1 cellular context compared by ENCODE assay signal in the genomic region with DNA sequence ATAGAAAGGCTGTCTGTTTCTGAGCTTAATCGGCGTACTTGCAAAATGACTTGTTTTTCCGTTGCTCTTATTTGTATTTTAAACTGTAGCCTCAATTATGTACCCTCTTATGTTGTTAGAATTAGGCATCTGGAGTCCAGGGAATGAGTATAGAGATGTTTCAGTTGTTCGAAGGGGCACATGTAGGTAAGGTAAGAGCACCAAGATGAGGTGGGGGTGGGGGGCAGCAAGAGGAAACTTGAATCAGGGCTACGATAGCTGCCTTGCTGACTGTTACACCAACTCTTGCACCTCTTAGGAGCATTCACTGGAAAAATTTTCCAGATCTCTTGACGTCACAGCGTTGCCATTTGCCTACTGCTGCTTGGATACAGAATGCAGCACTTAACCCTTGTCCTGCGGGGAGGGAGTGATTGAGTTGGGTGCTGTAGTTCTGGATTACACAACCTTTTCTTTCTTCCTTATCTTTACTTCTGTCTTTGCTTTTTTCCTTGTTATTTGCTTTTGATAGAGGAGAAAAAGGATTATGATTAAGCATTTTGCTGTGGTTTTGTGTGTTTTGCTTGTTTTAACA.
TF ChIP-seq lines count a peak whose summit lies in the region.

No MANE protein-coding gene starts in this region.

TF ChIP-seq in HEK293, 187 proteins besides CTCF, POLR2A, EP300 and RAD21 (continued from another document and continues in another):
- TF ChIP-seq ZBTB6 (tag by site-specific recombination; IDR thresholded peaks at IDR 0.05): no peak
- TF ChIP-seq, protein P1, sequence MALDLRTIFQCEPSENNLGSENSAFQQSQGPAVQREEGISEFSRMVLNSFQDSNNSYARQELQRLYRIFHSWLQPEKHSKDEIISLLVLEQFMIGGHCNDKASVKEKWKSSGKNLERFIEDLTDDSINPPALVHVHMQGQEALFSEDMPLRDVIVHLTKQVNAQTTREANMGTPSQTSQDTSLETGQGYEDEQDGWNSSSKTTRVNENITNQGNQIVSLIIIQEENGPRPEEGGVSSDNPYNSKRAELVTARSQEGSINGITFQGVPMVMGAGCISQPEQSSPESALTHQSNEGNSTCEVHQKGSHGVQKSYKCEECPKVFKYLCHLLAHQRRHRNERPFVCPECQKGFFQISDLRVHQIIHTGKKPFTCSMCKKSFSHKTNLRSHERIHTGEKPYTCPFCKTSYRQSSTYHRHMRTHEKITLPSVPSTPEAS (tag by site-specific recombination; IDR thresholded peaks at IDR 0.05): no peak
- no peak for TF ChIP-seq ZNF580 (tag by site-specific recombination; IDR thresholded peaks at IDR 0.05)
- TF ChIP-seq SETDB1 (IDR thresholded peaks at IDR 0.05; ENCODE audit: insufficient read length, low read length): peak; percentile 59
- TF ChIP-seq ZBTB8A (tag by site-specific recombination; IDR thresholded peaks at IDR 0.05): no peak; the same call in 1 of the 2 replicates
- TF ChIP-seq ZNF214 (tag by site-specific recombination; IDR thresholded peaks at IDR 0.05; ENCODE audit: borderline replicate concordance): no peak
- peak; percentile 67 for TF ChIP-seq ZBTB17 (tag by site-specific recombination; IDR thresholded peaks at IDR 0.05)
- TF ChIP-seq ZFP69B (tag by site-specific recombination; IDR thresholded peaks at IDR 0.05): no peak
- TF ChIP-seq ZNF146 (tag by site-specific recombination; IDR thresholded peaks at IDR 0.05): no peak
- TF ChIP-seq SP7 (tag by site-specific recombination; IDR thresholded peaks at IDR 0.05): 0 out of 2 replicates have a peak, but pooled peaks have one; percentile 24
- TF ChIP-seq ZEB2 (tag by site-specific recombination; IDR thresholded peaks at IDR 0.05): 0 out of 2 replicates have a peak, but pooled peaks have one; percentile 27
- peak; percentile 94 for TF ChIP-seq ZNF629 (tag by site-specific recombination; IDR thresholded peaks at IDR 0.05)
- no peak for TF ChIP-seq REPIN1 (tag by site-specific recombination; IDR thresholded peaks at IDR 0.05; ENCODE audit: low read depth)
- no peak for TF ChIP-seq ZNF184 (tag by site-specific recombination; IDR thresholded peaks at IDR 0.05)
- TF ChIP-seq ZNF416 (tag by site-specific recombination; IDR thresholded peaks at IDR 0.05): no peak
- no peak for TF ChIP-seq KLF16 (tag by site-specific recombination; IDR thresholded peaks at IDR 0.05)
- no peak for TF ChIP-seq MEIS1 (CRISPR knock-in tag; IDR thresholded peaks at IDR 0.05; ENCODE audit: borderline replicate concordance)
- 0 out of 2 replicates have a peak, but pooled peaks have one; percentile 11 for TF ChIP-seq OSR2 (tag by site-specific recombination; IDR thresholded peaks at IDR 0.05)
- no peak for TF ChIP-seq SALL2 (tag by site-specific recombination; IDR thresholded peaks at IDR 0.05; ENCODE audit: borderline replicate concordance)
- TF ChIP-seq ZNF677 (tag by site-specific recombination; IDR thresholded peaks at IDR 0.05): no peak
- TF ChIP-seq HOXC10 (CRISPR knock-in tag; IDR thresholded peaks at IDR 0.05): no peak
- no peak for TF ChIP-seq ZNF211 (tag by site-specific recombination; IDR thresholded peaks at IDR 0.05; ENCODE audit: low read depth)
- no peak for TF ChIP-seq PBX3 (CRISPR knock-in tag; IDR thresholded peaks at IDR 0.05)
- TF ChIP-seq ZNF785 (tag by site-specific recombination; IDR thresholded peaks at IDR 0.05): no peak
- TF ChIP-seq TSHZ1 (tag by site-specific recombination; IDR thresholded peaks at IDR 0.05; ENCODE audit: borderline replicate concordance): no peak
- no peak for TF ChIP-seq GLI2 (tag by site-specific recombination; IDR thresholded peaks at IDR 0.05; ENCODE audit: borderline replicate concordance, low read depth)
- peak; percentile 84; the same call in 1 of the 2 replicates for TF ChIP-seq ZBTB21 (tag by site-specific recombination; IDR thresholded peaks at IDR 0.05)
- peak; percentile 53 for TF ChIP-seq FEZF1 (tag by site-specific recombination; IDR thresholded peaks at IDR 0.05)
- TF ChIP-seq, protein P2, sequence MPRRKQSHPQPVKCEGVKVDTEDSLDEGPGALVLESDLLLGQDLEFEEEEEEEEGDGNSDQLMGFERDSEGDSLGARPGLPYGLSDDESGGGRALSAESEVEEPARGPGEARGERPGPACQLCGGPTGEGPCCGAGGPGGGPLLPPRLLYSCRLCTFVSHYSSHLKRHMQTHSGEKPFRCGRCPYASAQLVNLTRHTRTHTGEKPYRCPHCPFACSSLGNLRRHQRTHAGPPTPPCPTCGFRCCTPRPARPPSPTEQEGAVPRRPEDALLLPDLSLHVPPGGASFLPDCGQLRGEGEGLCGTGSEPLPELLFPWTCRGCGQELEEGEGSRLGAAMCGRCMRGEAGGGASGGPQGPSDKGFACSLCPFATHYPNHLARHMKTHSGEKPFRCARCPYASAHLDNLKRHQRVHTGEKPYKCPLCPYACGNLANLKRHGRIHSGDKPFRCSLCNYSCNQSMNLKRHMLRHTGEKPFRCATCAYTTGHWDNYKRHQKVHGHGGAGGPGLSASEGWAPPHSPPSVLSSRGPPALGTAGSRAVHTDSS (tag by site-specific recombination; IDR thresholded peaks at IDR 0.05): no peak
- no peak for TF ChIP-seq ZNF18 (tag by site-specific recombination; IDR thresholded peaks at IDR 0.05)
- peak; percentile 87 for TF ChIP-seq TRIM28 (IDR thresholded peaks at IDR 0.05; ENCODE audit: borderline replicate concordance, low read length)
- TF ChIP-seq ZNF16 (tag by site-specific recombination; IDR thresholded peaks at IDR 0.05; ENCODE audit: low read depth): no peak
- TF ChIP-seq PRDM2 (tag by site-specific recombination; IDR thresholded peaks at IDR 0.05; ENCODE audit: borderline replicate concordance): no peak
- TF ChIP-seq, protein P3, sequence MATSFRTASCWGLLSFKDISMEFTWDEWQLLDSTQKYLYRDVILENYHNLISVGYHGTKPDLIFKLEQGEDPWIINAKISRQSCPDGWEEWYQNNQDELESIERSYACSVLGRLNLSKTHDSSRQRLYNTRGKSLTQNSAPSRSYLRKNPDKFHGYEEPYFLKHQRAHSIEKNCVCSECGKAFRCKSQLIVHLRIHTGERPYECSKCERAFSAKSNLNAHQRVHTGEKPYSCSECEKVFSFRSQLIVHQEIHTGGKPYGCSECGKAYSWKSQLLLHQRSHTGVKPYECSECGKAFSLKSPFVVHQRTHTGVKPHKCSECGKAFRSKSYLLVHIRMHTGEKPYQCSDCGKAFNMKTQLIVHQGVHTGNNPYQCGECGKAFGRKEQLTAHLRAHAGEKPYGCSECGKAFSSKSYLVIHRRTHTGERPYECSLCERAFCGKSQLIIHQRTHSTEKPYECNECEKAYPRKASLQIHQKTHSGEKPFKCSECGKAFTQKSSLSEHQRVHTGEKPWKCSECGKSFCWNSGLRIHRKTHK (tag by site-specific recombination; IDR thresholded peaks at IDR 0.05): no peak
- TF ChIP-seq ZNF223 (tag by site-specific recombination; IDR thresholded peaks at IDR 0.05): no peak
- TF ChIP-seq ZNF555 (tag by site-specific recombination; conservative IDR thresholded peaks at IDR 0.05): no peak
